Comparison of ENCODE assay signal across 18 cellular contexts in genomic region chr20:24678351-24679106, GRCh38.
DNase-seq lines count a peak whose midpoint lies in the region; ATAC-seq and TF ChIP-seq lines count a peak whose summit lies in the region.
"Had no signal": no experiment of that assay in that cellular context is flagged by ENCODE, and none has a peak within 500 bp of the region (broad histone marks: within the 10 kb centered on the region; RNA-seq: fewer than 3 reads in every experiment).

No MANE protein-coding gene starts in this region.

- H3K27me3 ChIP-seq in heart right ventricle: no peaks in the 10 kb centered on the region
- no peaks in the 10 kb centered on the region for H3K27me3 ChIP-seq in sigmoid colon

- WGBS in heart right ventricle, 2 donors: 83 to 85% methylated on average over 15 of the region's 15 CpGs
- WGBS in sigmoid colon, 2 donors: 83 to 89% methylated on average over 15 of the region's 15 CpGs

- no peaks in the 10 kb centered on the region for H3K9me3 ChIP-seq in heart right ventricle
- H3K9me3 ChIP-seq in sigmoid colon: no peaks in the 10 kb centered on the region

- H3K4me3 ChIP-seq in heart right ventricle (no peak overlapping the region), sigmoid colon (no peak overlapping the region)

- H3K27ac ChIP-seq in heart right ventricle (no peak overlapping the region), sigmoid colon (no peak overlapping the region)
- H3K27ac ChIP-seq: KMS-11 had no signal

- TF ChIP-seq POLR2A in sigmoid colon (IDR thresholded peaks at IDR 0.05): no peak

- intact Hi-C loops in cardiac septum (cut with DNase I) (no loop called here), heart right ventricle (cut with DNase I) (loop anchor here in 1 of 10 donors (10.0 kb wide), 1 partner anchor 64 kb away; no protein-coding TSS in a partner anchor), sigmoid colon (cut with DNase I) (no loop called here)

- H3K36me3 ChIP-seq in heart right ventricle (no peaks in the 10 kb centered on the region), sigmoid colon (no peaks in the 10 kb centered on the region)

- DNase-seq in cardiac septum (ENCODE audit: low spot score): peak; percentile 60
- DNase-seq in heart right ventricle: no peak
- peak; percentile 52 for DNase-seq in islet precursor cell
- peak; percentile 34 for DNase-seq in sigmoid colon
- no peak for DNase-seq in stimulated activated CD4-positive, alpha-beta T cell treated with anti-CD3 and anti-CD28 coated beads, Interleukin-2, amount 100 ng/mL, for 48 hours
- no peak for DNase-seq in retina
- DNase-seq: EL, GF-D8, GOT3, HCEC 1CT, NCI-H1105 treated with DMSO at 0.1 percent for 48 hours, NCI-H2029 treated with DMSO at 0.1 percent for 48 hours, NCI-H524 treated with DMSO at 0.1 percent for 48 hours, NCI-H82, OCI-M1 had no signal

- no peak for TF ChIP-seq CTCF in heart right ventricle (IDR thresholded peaks at IDR 0.05)
- no peak for TF ChIP-seq CTCF in sigmoid colon (IDR thresholded peaks at IDR 0.05)

- H3K4me1 ChIP-seq in heart right ventricle (no peaks in the 10 kb centered on the region), sigmoid colon (peaks cover 0 to 2% (median under 1%) of the 10 kb centered on the region in 4 donors)

- ATAC-seq in heart right ventricle (no peak), HG03432 (IDR thresholded peaks at IDR 0.05; ENCODE audit: unreplicated experiment) (no peak)
- ATAC-seq: Right ventricle myocardium inferior had no signal

- no peak for TF ChIP-seq EP300 in sigmoid colon (IDR thresholded peaks at IDR 0.05)

Comparison
In these comparisons a context has a peak if more than half of its experiments do, and no peak if none do; other contexts are left out.
1. DNase-seq: peak in cardiac septum (single experiment), islet precursor cell (single experiment) and sigmoid colon (single experiment); none in heart right ventricle (0 of 2), stimulated activated CD4-positive, alpha-beta T cell treated with anti-CD3 and anti-CD28 coated beads, Interleukin-2, amount 100 ng/mL, for 48 hours (0 of 2) and retina (single experiment).